ENCODE assay signal across 8 cellular contexts in the genomic region with DNA sequence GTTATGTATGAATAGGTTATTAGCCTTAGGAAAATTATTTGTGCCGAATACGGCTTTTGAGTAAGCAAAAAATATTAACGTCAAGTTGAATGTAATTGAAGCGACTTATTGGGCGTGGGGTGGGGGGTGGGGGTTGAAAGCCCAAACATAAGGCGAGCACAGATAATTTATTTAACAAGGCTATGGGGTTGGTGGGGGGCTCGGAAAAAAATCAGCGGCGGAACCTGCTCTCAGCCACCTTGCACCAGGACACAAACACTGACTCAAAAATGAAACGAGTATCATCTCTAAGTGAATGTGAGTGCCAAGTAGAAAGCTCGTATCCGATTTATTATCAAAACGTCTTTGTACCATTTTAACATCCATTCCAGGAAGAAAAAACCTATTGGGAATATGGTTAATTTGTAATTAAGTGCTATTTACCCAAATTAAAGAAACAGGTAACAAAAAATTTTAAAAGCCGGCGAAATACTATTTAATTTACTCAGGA. TPM values are rescaled to one million over a fixed set of nuclear protein-coding genes. Genes with fewer than 3 reads are reported as not detected.
DNase-seq lines count a peak whose midpoint lies in the region; ATAC-seq and TF ChIP-seq lines count a peak whose summit lies in the region.

No MANE protein-coding gene starts in this region.

- H3K4me1 ChIP-seq in SJCRH30 (no peaks in the 10 kb centered on the region), fibroblast of lung (ENCODE audit: control insufficient read depth, extremely low read depth, insufficient read depth, low read length) (peaks cover 2% of the 10 kb centered on the region), trophoblast cell (ENCODE audit: control insufficient read depth in 1 of 2, insufficient read depth in 2 of 2, low read length in 2 of 2) (peaks cover 0 to 2% of the 10 kb centered on the region in 2 experiments)

- no peak overlapping the region for H3K18ac ChIP-seq in trophoblast cell (ENCODE audit: low read length)

- no peak overlapping the region for H3K14ac ChIP-seq in trophoblast cell (ENCODE audit: low read length)

- H2BK5ac ChIP-seq in trophoblast cell (ENCODE audit: low read depth, low read length, poor library complexity) = no peak overlapping the region

- DNase-seq in NCI-H82 (lab: John Stamatoyannopoulos, UW) = peak; percentile 29
- no peak for DNase-seq in NCI-H82 treated with DMSO at 0.1 percent for 48 hours (lab: John Stamatoyannopoulos, UW; ENCODE audit: unreplicated experiment)
- DNase-seq in SJCRH30 = peak in 1 of 2 experiments; percentile 24
- DNase-seq in fibroblast of lung (ENCODE audit: low read depth in 2 of 2) = no peak
- no peak for DNase-seq in trophoblast cell
- DNase-seq in amniotic stem cell (lab: John Stamatoyannopoulos, UW) = no peak

- H2BK120ac ChIP-seq in trophoblast cell (ENCODE audit: insufficient read depth, low read length, poor library complexity) = no peak overlapping the region

- no peak overlapping the region for H3K23ac ChIP-seq in trophoblast cell (ENCODE audit: low read length)

- H4K91ac ChIP-seq in trophoblast cell (ENCODE audit: low read depth, low read length) = peak overlapping the region; percentile 43

- no peak overlapping the region for H2BK12ac ChIP-seq in trophoblast cell (ENCODE audit: low read length)

- no peaks in the 10 kb centered on the region for H3K36me3 ChIP-seq in SJCRH30
- no peaks in the 10 kb centered on the region for H3K36me3 ChIP-seq in fibroblast of lung (ENCODE audit: control insufficient read depth, insufficient read depth, low read length)
- H3K36me3 ChIP-seq in trophoblast cell (ENCODE audit: control insufficient read depth in 1 of 2, insufficient read depth in 2 of 2, low read length in 2 of 2) = no peaks in the 10 kb centered on the region

- H2AFZ ChIP-seq in fibroblast of lung (ENCODE audit: low read length) (peak overlapping the region; percentile 87), trophoblast cell (ENCODE audit: insufficient read depth, low read length, poor library complexity) (no peak overlapping the region)

- no peaks in the 10 kb centered on the region for H3K9me3 ChIP-seq in SJCRH30 (replicated peaks)
- H3K9me3 ChIP-seq in fibroblast of lung (ENCODE audit: control insufficient read depth, insufficient read depth, low read depth, low read length) = no peaks in the 10 kb centered on the region
- H3K9me3 ChIP-seq in trophoblast cell (ENCODE audit: insufficient read depth, low read depth, low read length) = no peaks in the 10 kb centered on the region

- WGBS in trophoblast cell (ENCODE audit: extremely low coverage, insufficient coverage, insufficient read length) = no CpG with 5 or more reads among the region's 15 CpGs

- H3K4me3 ChIP-seq in SJCRH30 (peak overlapping the region; percentile 81), fibroblast of lung (replicated peaks in 1 of 4; ENCODE audit: control extremely low read depth in 1 of 4, insufficient read depth in 1 of 4, low read depth in 3 of 4, low read length in 4 of 4) (peak overlapping the region; percentile 60 to 84 (median 68)), trophoblast cell (ENCODE audit: low read depth, low read length) (peak overlapping the region; percentile 96)

- H3K9ac ChIP-seq in fibroblast of lung (ENCODE audit: insufficient read depth, low read length) (peak overlapping the region; percentile 98), trophoblast cell (ENCODE audit: low read length) (no peak overlapping the region)

- H3K27me3 ChIP-seq in SJCRH30 (no peaks in the 10 kb centered on the region), fibroblast of lung (ENCODE audit: control insufficient read depth, insufficient read depth, low read length) (no peaks in the 10 kb centered on the region), trophoblast cell (ENCODE audit: insufficient read depth, low read length) (no peaks in the 10 kb centered on the region)

- H4K20me1 ChIP-seq in fibroblast of lung (ENCODE audit: control insufficient read depth, extremely low read depth, insufficient read depth, low read length) = no peaks in the 10 kb centered on the region

- no peak overlapping the region for H3K4ac ChIP-seq in trophoblast cell (ENCODE audit: low read depth, low read length)

- H3K4me2 ChIP-seq in fibroblast of lung (ENCODE audit: extremely low read depth, insufficient read depth, low read length) (peak overlapping the region; percentile 88), trophoblast cell (ENCODE audit: low read length) (peak overlapping the region; percentile 64)

- no peak overlapping the region for H4K12ac ChIP-seq in trophoblast cell (ENCODE audit: low read depth, low read length)

- H4K8ac ChIP-seq in trophoblast cell (ENCODE audit: low read depth, low read length) = no peak overlapping the region

- peaks cover 13% of the 10 kb centered on the region for H3K79me1 ChIP-seq in trophoblast cell (ENCODE audit: low read length)

- H3K27ac ChIP-seq in SJCRH30 (peak overlapping the region; percentile 76), fibroblast of lung (ENCODE audit: insufficient read depth, low read length) (peak overlapping the region; percentile 93), trophoblast cell (ENCODE audit: low read depth, low read length) (peak overlapping the region; percentile 49)

- no peak overlapping the region for H2AK5ac ChIP-seq in trophoblast cell (ENCODE audit: low read length)

- no peak for ATAC-seq in HG03139 (IDR thresholded peaks at IDR 0.05; ENCODE audit: unreplicated experiment)
- ATAC-seq in HG02840 (IDR thresholded peaks at IDR 0.05; ENCODE audit: low FRiP score, unreplicated experiment) = no peak

- no peak for TF ChIP-seq CTCF in fibroblast of lung (conservative IDR thresholded peaks at IDR 0.05 in 1 of 2, IDR thresholded peaks at IDR 0.05 in 1 of 2; ENCODE audit: low read depth in 1 of 2, low read length in 2 of 2)

- H3K79me2 ChIP-seq in fibroblast of lung (ENCODE audit: control insufficient read depth, insufficient read depth, low read length) (peaks cover 28% of the 10 kb centered on the region), trophoblast cell (ENCODE audit: control insufficient read depth, insufficient read depth, low read length, poor library complexity) (peaks cover 16% of the 10 kb centered on the region)

RNA-seq across cellular contexts. Expression of a gene that starts 0.9 kb away (rescaled TPM):
- total RNA-seq in SJCRH30 (2014; rRNA removed; shearing (Covaris generic)) = 26.7 and 31.8 TPM in 2 replicates
- total RNA-seq in fibroblast of lung = 16.8 and 18.5 TPM in 2 replicates
- 13.6 and 17.1 TPM in 2 replicates for polyA plus RNA-seq in fibroblast of lung
- polyA plus RNA-seq in fibroblast of lung (2012) = 11.3 and 11.8 TPM in 2 replicates
- polyA minus RNA-seq in fibroblast of lung (ENCODE audit: low replicate concordance) = 1.3 and 4.7 TPM in 2 replicates
- 80.5 and 84.2 TPM in 2 replicates for polyA plus RNA-seq in trophoblast cell (2013)
